19 cellular contexts compared by ENCODE assay signal in the genomic region with DNA sequence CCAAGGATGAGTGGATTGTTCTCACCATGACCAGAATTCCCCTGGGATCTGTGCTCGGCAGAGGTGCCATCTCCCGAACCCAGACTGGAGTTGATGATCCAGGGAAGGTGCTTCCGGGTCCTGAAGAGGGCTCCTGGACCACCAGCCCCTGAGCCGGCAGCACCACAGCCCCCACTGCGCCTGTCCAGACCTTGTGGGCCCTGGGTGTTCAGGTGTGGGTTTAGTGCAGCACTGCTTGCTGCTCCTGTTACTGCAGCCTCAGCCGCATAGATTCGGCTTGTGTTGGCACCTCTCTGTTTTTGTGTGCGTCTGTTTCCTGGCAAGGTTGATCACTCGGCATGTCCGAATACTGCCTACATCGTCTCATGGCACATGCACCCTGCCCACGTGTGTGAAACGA. TPM values are rescaled to one million over a fixed set of nuclear protein-coding genes. Genes with fewer than 3 reads are reported as not detected.
DNase-seq lines count a peak whose midpoint lies in the region; ATAC-seq and TF ChIP-seq lines count a peak whose summit lies in the region.
"Had no signal": no experiment of that assay in that cellular context is flagged by ENCODE, and none has a peak within 500 bp of the region (broad histone marks: within the 10 kb centered on the region; RNA-seq: fewer than 3 reads in every experiment).

No MANE protein-coding gene starts in this region.

- peaks cover 2% of the 10 kb centered on the region for H3K27me3 Mint-ChIP-seq in activated T-helper 2 cell treated with anti-CD3 and anti-CD28 coated beads, Interferon-gamma antibody, Interleukin-2, Interleukin-4, amounts not matched to agents 10 μg/mL and 5 μg/mL and 100 μg/mL, durations not matched to agents 14 hours and 24 hours and 36 hours (ENCODE audit: low read depth)

- H3K79me2 ChIP-seq in PC-9 (ENCODE audit: low read depth): no peaks in the 10 kb centered on the region

- intact Hi-C loops in PC-9 (cut with micrococcal nuclease; ENCODE audit: unreplicated experiment) (no loop called here), sciatic nerve (cut with DNase I) (no loop called here), vagina (cut with DNase I) (no loop called here)
- intact Hi-C loops in activated T-helper 2 cell treated with anti-CD3 and anti-CD28 coated beads, Interferon-gamma antibody, Interleukin-2, Interleukin-4, amounts not matched to agents 10 μg/mL and 5 μg/mL and 100 μg/mL, durations not matched to agents 14 hours and 24 hours and 36 hours (cut with micrococcal nuclease): no loop called here

- no peaks in the 10 kb centered on the region for H4K20me1 ChIP-seq in PC-9 (ENCODE audit: insufficient read depth)

- H3K4me3 Mint-ChIP-seq in activated T-helper 2 cell treated with anti-CD3 and anti-CD28 coated beads, Interferon-gamma antibody, Interleukin-2, Interleukin-4, amounts not matched to agents 10 μg/mL and 5 μg/mL and 100 μg/mL, durations not matched to agents 14 hours and 24 hours and 36 hours (ENCODE audit: low read depth): no peak overlapping the region
- H3K4me3 Mint-ChIP-seq: B cell had no signal

- no peaks in the 10 kb centered on the region for H3F3A ChIP-seq in PC-9 (ENCODE audit: insufficient read depth, low read depth)

- CTCF ChIA-PET in PC-9 (lab: Charles Lee): no interaction called here

- peaks cover 2% of the 10 kb centered on the region for H3K4me1 Mint-ChIP-seq in activated T-helper 2 cell treated with anti-CD3 and anti-CD28 coated beads, Interferon-gamma antibody, Interleukin-2, Interleukin-4, amounts not matched to agents 10 μg/mL and 5 μg/mL and 100 μg/mL, durations not matched to agents 14 hours and 24 hours and 36 hours (ENCODE audit: low read depth)
- H3K4me1 Mint-ChIP-seq: B cell had no signal

- H3K9me2 ChIP-seq in PC-9 (ENCODE audit: insufficient read depth): no peaks in the 10 kb centered on the region

- POLR2A ChIA-PET in PC-9 (lab: Charles Lee; ENCODE audit: unreplicated experiment): no interaction called here

- no peak overlapping the region for H3K27ac Mint-ChIP-seq in activated T-helper 2 cell treated with anti-CD3 and anti-CD28 coated beads, Interferon-gamma antibody, Interleukin-2, Interleukin-4, amounts not matched to agents 10 μg/mL and 5 μg/mL and 100 μg/mL, durations not matched to agents 14 hours and 24 hours and 36 hours
- H3K27ac Mint-ChIP-seq: B cell had no signal

- ATAC-seq in sciatic nerve (no peak), GM21576 (IDR thresholded peaks at IDR 0.05; ENCODE audit: unreplicated experiment) (no peak)

- no peak overlapping the region for H3K4me3 ChIP-seq in PC-9
- no peak overlapping the region for H3K4me3 ChIP-seq in vagina
- H3K4me3 ChIP-seq: HAP-1, SK-N-MC had no signal

- H3K27ac ChIP-seq in PC-9: no peak overlapping the region
- no peak overlapping the region for H3K27ac ChIP-seq in vagina
- H3K27ac ChIP-seq: SK-N-MC had no signal

- H2AFZ ChIP-seq in PC-9: no peak overlapping the region

- H3K36me3 Mint-ChIP-seq in activated T-helper 2 cell treated with anti-CD3 and anti-CD28 coated beads, Interferon-gamma antibody, Interleukin-2, Interleukin-4, amounts not matched to agents 10 μg/mL and 5 μg/mL and 100 μg/mL, durations not matched to agents 14 hours and 24 hours and 36 hours (ENCODE audit: low read depth): no peaks in the 10 kb centered on the region

- 0 out of 2 replicates have a peak, but pooled peaks have one; percentile 4 for TF ChIP-seq CTCF in PC-9 (conservative IDR thresholded peaks at IDR 0.05)
- no peak for TF ChIP-seq CTCF in vagina (IDR thresholded peaks at IDR 0.05)

- H3K27me3 ChIP-seq in PC-9 (ENCODE audit: insufficient read depth, low read depth) (no peaks in the 10 kb centered on the region), vagina (no peaks in the 10 kb centered on the region)

- DNase-seq in activated CD8-positive, alpha-beta memory T cell treated with anti-CD3 and anti-CD28 coated beads, Interleukin-2, amount 50 U/mL, for 48 hours: peak; percentile 22
- DNase-seq in activated CD8-positive, alpha-beta memory T cell treated with anti-CD3 and anti-CD28 coated beads, Interleukin-2, amount 50 U/mL, for 4 hours: no peak
- no peak for DNase-seq in PC-9
- peak; percentile 43 for DNase-seq in islet precursor cell
- peak; percentile 10 for DNase-seq in sciatic nerve (ENCODE audit: low spot score)
- no peak for DNase-seq in activated T-helper 2 cell treated with anti-CD3 and anti-CD28 coated beads, Interferon-gamma antibody, Interleukin-2, Interleukin-4, amounts not matched to agents 10 μg/mL and 5 μg/mL and 100 μg/mL, durations not matched to agents 14 hours and 24 hours and 36 hours (ENCODE audit: low spot score)
- no peak for DNase-seq in vagina (ENCODE audit: extremely low spot score in 2 of 2)
- DNase-seq: 8988T, DMS79 treated with DMSO at 0.1 percent for 48 hours, MM.1S, NCI-H1105, NCI-H2081, NCI-H510A, NCI-H774, SHP77 had no signal

- peaks cover 8% of the 10 kb centered on the region for H3K4me1 ChIP-seq in PC-9 (replicated peaks; ENCODE audit: insufficient read depth)
- H3K4me1 ChIP-seq in vagina: no peaks in the 10 kb centered on the region
- H3K4me1 ChIP-seq: HAP-1 had no signal

- TF ChIP-seq POLR2A in vagina (IDR thresholded peaks at IDR 0.05): no peak

- BruUV-seq in PC-9 (replicated peaks; lab: Mats Ljungman, UMichigan): no TSS peak

- no peaks in the 10 kb centered on the region for H3K9me3 Mint-ChIP-seq in activated T-helper 2 cell treated with anti-CD3 and anti-CD28 coated beads, Interferon-gamma antibody, Interleukin-2, Interleukin-4, amounts not matched to agents 10 μg/mL and 5 μg/mL and 100 μg/mL, durations not matched to agents 14 hours and 24 hours and 36 hours

- H3K36me3 ChIP-seq in PC-9 (ENCODE audit: low read depth) (no peaks in the 10 kb centered on the region), vagina (no peaks in the 10 kb centered on the region)
- H3K36me3 ChIP-seq: HAP-1 had no signal

- no peak overlapping the region for H3K4me2 ChIP-seq in PC-9

- H3K9me3 ChIP-seq in PC-9 (ENCODE audit: insufficient read depth, low read depth) (no peaks in the 10 kb centered on the region), vagina (no peaks in the 10 kb centered on the region)
- H3K9me3 ChIP-seq: HAP-1 had no signal

RNA-seq across cellular contexts. Expression of gene NPM1, which starts 16.3 kb away (rescaled TPM):
- total RNA-seq in PC-9 (2021) (2,285 and 2,364 TPM in 2 replicates), sciatic nerve (544 TPM), vagina (526 TPM)
- 2,774 and 3,051 TPM in 2 replicates for total RNA-seq in activated T-helper 2 cell treated with anti-CD3 and anti-CD28 coated beads, Interferon-gamma antibody, Interleukin-2, Interleukin-4, amounts not matched to agents 10 μg/mL and 5 μg/mL and 100 μg/mL, durations not matched to agents 14 hours and 24 hours and 36 hours

RNA-seq across cellular contexts. Expression of gene FGF18, which starts 48.1 kb away (rescaled TPM):
- total RNA-seq in PC-9 (2021): 0.52 and 1.1 TPM in 2 replicates
- 15.8 TPM for total RNA-seq in sciatic nerve
- 0.16 TPM in 1 of 2 replicates, not detected in the other for total RNA-seq in activated T-helper 2 cell treated with anti-CD3 and anti-CD28 coated beads, Interferon-gamma antibody, Interleukin-2, Interleukin-4, amounts not matched to agents 10 μg/mL and 5 μg/mL and 100 μg/mL, durations not matched to agents 14 hours and 24 hours and 36 hours
- total RNA-seq in vagina: 1.7 TPM

Comparison
In these comparisons a context has a peak if more than half of its experiments do, and no peak if none do; other contexts are left out.
1. DNase-seq: peak in activated CD8-positive, alpha-beta memory T cell treated with anti-CD3 and anti-CD28 coated beads, Interleukin-2, amount 50 U/mL, for 48 hours (single experiment), islet precursor cell (single experiment) and sciatic nerve (single experiment); none in activated CD8-positive, alpha-beta memory T cell treated with anti-CD3 and anti-CD28 coated beads, Interleukin-2, amount 50 U/mL, for 4 hours (single experiment), PC-9 (0 of 2), activated T-helper 2 cell treated with anti-CD3 and anti-CD28 coated beads, Interferon-gamma antibody, Interleukin-2, Interleukin-4, amounts not matched to agents 10 μg/mL and 5 μg/mL and 100 μg/mL, durations not matched to agents 14 hours and 24 hours and 36 hours (single experiment) and vagina (0 of 2).